Comparison of ENCODE assay signal across 1 cellular context in genomic region chr12:46531059-46531785, GRCh38.
TF ChIP-seq lines count a peak whose summit lies in the region.

No MANE protein-coding gene starts in this region.

TF ChIP-seq in HepG2, 621 proteins besides CTCF, POLR2A, EP300 and RAD21 (continued from another document and continues in another):
- TF ChIP-seq, protein P1, sequence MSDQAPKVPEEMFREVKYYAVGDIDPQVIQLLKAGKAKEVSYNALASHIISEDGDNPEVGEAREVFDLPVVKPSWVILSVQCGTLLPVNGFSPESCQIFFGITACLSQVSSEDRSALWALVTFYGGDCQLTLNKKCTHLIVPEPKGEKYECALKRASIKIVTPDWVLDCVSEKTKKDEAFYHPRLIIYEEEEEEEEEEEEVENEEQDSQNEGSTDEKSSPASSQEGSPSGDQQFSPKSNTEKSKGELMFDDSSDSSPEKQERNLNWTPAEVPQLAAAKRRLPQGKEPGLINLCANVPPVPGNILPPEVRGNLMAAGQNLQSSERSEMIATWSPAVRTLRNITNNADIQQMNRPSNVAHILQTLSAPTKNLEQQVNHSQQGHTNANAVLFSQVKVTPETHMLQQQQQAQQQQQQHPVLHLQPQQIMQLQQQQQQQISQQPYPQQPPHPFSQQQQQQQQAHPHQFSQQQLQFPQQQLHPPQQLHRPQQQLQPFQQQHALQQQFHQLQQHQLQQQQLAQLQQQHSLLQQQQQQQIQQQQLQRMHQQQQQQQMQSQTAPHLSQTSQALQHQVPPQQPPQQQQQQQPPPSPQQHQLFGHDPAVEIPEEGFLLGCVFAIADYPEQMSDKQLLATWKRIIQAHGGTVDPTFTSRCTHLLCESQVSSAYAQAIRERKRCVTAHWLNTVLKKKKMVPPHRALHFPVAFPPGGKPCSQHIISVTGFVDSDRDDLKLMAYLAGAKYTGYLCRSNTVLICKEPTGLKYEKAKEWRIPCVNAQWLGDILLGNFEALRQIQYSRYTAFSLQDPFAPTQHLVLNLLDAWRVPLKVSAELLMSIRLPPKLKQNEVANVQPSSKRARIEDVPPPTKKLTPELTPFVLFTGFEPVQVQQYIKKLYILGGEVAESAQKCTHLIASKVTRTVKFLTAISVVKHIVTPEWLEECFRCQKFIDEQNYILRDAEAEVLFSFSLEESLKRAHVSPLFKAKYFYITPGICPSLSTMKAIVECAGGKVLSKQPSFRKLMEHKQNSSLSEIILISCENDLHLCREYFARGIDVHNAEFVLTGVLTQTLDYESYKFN (CRISPR knock-in tag; conservative IDR thresholded peaks at IDR 0.05), result 0 out of 2 replicates have a peak, but pooled peaks have one; percentile 24
- TF ChIP-seq STAG1 (CRISPR knock-in tag; IDR thresholded peaks at IDR 0.05) (no peak), POGZ (CRISPR knock-in tag; IDR thresholded peaks at IDR 0.05) (peak; percentile 53), RFX5 (IDR thresholded peaks at IDR 0.05; ENCODE audit: low read depth, low read length) (no peak), ZNF7 (CRISPR knock-in tag; IDR thresholded peaks at IDR 0.05) (no peak), RXRA (CRISPR knock-in tag; IDR thresholded peaks at IDR 0.05) (peak; percentile 34; the same call in 1 of the 2 replicates), SIX1 (CRISPR knock-in tag; IDR thresholded peaks at IDR 0.05; ENCODE audit: borderline replicate concordance) (no peak), ZFP36L2 (CRISPR knock-in tag; IDR thresholded peaks at IDR 0.05) (no peak), CENPX (CRISPR knock-in tag; IDR thresholded peaks at IDR 0.05) (no peak), ATF2 (CRISPR knock-in tag; IDR thresholded peaks at IDR 0.05) (no peak), CERS6 (CRISPR knock-in tag; IDR thresholded peaks at IDR 0.05) (no peak), SAP130 (CRISPR knock-in tag; IDR thresholded peaks at IDR 0.05; ENCODE audit: low read depth) (0 out of 2 replicates have a peak, but pooled peaks have one; percentile 12), CCAR2 (optimal IDR thresholded peaks at IDR 0.05; ENCODE audit: low read depth, low read length) (no peak), TOPORS (CRISPR knock-in tag; IDR thresholded peaks at IDR 0.05) (no peak), SALL1 (CRISPR knock-in tag; IDR thresholded peaks at IDR 0.05) (peak; percentile 53), KLF6 (CRISPR knock-in tag; IDR thresholded peaks at IDR 0.05) (no peak), ZBTB7A (CRISPR knock-in tag; IDR thresholded peaks at IDR 0.05) (no peak), DMTF1 (CRISPR knock-in tag; IDR thresholded peaks at IDR 0.05) (no peak), MAFK (conservative IDR thresholded peaks at IDR 0.05 in 1 of 2, IDR thresholded peaks at IDR 0.05 in 1 of 2; ENCODE audit: low read length in 2 of 2) (no peak), ELF1 (CRISPR knock-in tag; IDR thresholded peaks at IDR 0.05) (no peak), ZNF335 (CRISPR knock-in tag; IDR thresholded peaks at IDR 0.05) (no peak), SRSF1 (optimal IDR thresholded peaks at IDR 0.05; ENCODE audit: low read depth, low read length) (no peak), ZNF180 (CRISPR knock-in tag; IDR thresholded peaks at IDR 0.05; ENCODE audit: borderline replicate concordance, low read depth) (no peak), ZNF724P (CRISPR knock-in tag; IDR thresholded peaks at IDR 0.05; ENCODE audit: borderline replicate concordance) (no peak), SMARCE1 (IDR thresholded peaks at IDR 0.05; ENCODE audit: borderline replicate concordance) (no peak), ZNF343 (CRISPR knock-in tag; IDR thresholded peaks at IDR 0.05) (no peak), ZEB1 (IDR thresholded peaks at IDR 0.05; ENCODE audit: insufficient replicate concordance, low read depth) (no peak), DMAP1 (CRISPR knock-in tag; IDR thresholded peaks at IDR 0.05) (no peak), ZNF841 (CRISPR knock-in tag; IDR thresholded peaks at IDR 0.05; ENCODE audit: borderline replicate concordance) (no peak), MBD4 (IDR thresholded peaks at IDR 0.05; ENCODE audit: borderline replicate concordance, low read length) (no peak), NFE2L2 (IDR thresholded peaks at IDR 0.05; ENCODE audit: low read length) (no peak), PATZ1 (CRISPR knock-in tag; IDR thresholded peaks at IDR 0.05) (peak; percentile 75), MXI1 (IDR thresholded peaks at IDR 0.05; ENCODE audit: borderline replicate concordance, low read depth, low read length) (no peak), ZNF280B (CRISPR knock-in tag; IDR thresholded peaks at IDR 0.05; ENCODE audit: borderline replicate concordance) (no peak), KLF15 (CRISPR knock-in tag; IDR thresholded peaks at IDR 0.05; ENCODE audit: borderline replicate concordance) (no peak), JUND (CRISPR knock-in tag; IDR thresholded peaks at IDR 0.05) (no peak), CBFB (CRISPR knock-in tag; IDR thresholded peaks at IDR 0.05) (no peak), ETV6 (CRISPR knock-in tag; conservative IDR thresholded peaks at IDR 0.05) (no peak), HNF1A (IDR thresholded peaks at IDR 0.05; ENCODE audit: low read depth) (no peak), HNF1A (CRISPR knock-in tag; IDR thresholded peaks at IDR 0.05; ENCODE audit: borderline replicate concordance) (no peak), XRCC5 (optimal IDR thresholded peaks at IDR 0.05; ENCODE audit: low read length) (no peak), MED1 (CRISPR knock-in tag; IDR thresholded peaks at IDR 0.05) (0 out of 2 replicates have a peak, but pooled peaks have one; percentile 24), DPF2 (CRISPR knock-in tag; IDR thresholded peaks at IDR 0.05; ENCODE audit: borderline replicate concordance, low read depth) (no peak), ZBTB21 (CRISPR knock-in tag; IDR thresholded peaks at IDR 0.05) (no peak), SCMH1 (CRISPR knock-in tag; IDR thresholded peaks at IDR 0.05; ENCODE audit: borderline replicate concordance) (no peak)
- TF ChIP-seq, protein P2, sequence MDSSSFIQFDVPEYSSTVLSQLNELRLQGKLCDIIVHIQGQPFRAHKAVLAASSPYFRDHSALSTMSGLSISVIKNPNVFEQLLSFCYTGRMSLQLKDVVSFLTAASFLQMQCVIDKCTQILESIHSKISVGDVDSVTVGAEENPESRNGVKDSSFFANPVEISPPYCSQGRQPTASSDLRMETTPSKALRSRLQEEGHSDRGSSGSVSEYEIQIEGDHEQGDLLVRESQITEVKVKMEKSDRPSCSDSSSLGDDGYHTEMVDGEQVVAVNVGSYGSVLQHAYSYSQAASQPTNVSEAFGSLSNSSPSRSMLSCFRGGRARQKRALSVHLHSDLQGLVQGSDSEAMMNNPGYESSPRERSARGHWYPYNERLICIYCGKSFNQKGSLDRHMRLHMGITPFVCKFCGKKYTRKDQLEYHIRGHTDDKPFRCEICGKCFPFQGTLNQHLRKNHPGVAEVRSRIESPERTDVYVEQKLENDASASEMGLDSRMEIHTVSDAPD (CRISPR knock-in tag; IDR thresholded peaks at IDR 0.05), result no peak
